Comparison of ENCODE assay signal across 11 cellular contexts in the genomic region with DNA sequence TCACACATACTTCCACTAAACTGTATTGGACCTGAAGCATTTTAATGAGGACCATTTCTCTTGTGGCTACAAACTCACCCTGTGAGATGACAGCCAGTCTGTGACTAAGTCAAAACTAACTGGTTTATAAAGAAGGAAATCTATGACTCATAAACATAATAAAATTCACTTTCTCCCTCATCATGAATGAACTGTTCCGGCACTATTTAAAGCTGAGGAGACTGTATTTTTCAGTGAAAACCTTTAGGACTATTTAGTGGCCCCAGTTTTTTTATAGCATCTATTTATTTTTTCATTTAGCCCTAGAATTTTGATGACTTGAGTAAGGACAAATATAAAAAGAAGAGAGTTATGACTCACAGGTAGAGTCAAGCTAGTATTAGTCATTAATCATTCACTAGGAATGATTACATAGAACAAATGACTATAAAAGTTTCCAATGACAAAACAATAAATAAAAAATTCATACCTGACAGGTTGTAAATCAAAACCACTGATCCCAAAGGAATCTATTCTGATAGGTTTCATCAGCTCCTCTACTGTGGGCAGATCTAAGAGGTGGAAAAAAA. TPM values are rescaled to one million over a fixed set of nuclear protein-coding genes. Genes with fewer than 3 reads are reported as not detected.
DNase-seq lines count a peak whose midpoint lies in the region; ATAC-seq, FAIRE-seq and TF ChIP-seq lines count a peak whose summit lies in the region.
"Had no signal": no experiment of that assay in that cellular context is flagged by ENCODE, and none has a peak within 500 bp of the region (broad histone marks: within the 10 kb centered on the region; RNA-seq: fewer than 3 reads in every experiment).

No MANE protein-coding gene starts in this region.

- peak; percentile 97 for ATAC-seq in foreskin keratinocyte
- ATAC-seq in HG03469 (IDR thresholded peaks at IDR 0.05; ENCODE audit: unreplicated experiment), result no peak
- ATAC-seq: T-helper 17 cell had no signal

- TF ChIP-seq CTCF in foreskin keratinocyte (conservative IDR thresholded peaks at IDR 0.05), result no peak

- H3K27me3 ChIP-seq in foreskin keratinocyte, result no peaks in the 10 kb centered on the region
- H3K27me3 ChIP-seq: BLaER1 treated with 17β-estradiol and CSF1 and Interleukin-3, amounts not matched to agents 10 nM and 100 nM had no signal

- peak; percentile 87 for DNase-seq in A172 (ENCODE audit: low spot score)
- peak; percentile 36 for DNase-seq in H54 (ENCODE audit: insufficient read length, low spot score)
- DNase-seq in T1000 (lab: John Stamatoyannopoulos, UW), result peak; percentile 32
- DNase-seq in foreskin keratinocyte, result peak; percentile 66 to 80
- DNase-seq in NCI-H526 (lab: John Stamatoyannopoulos, UW), result no peak
- no peak for DNase-seq in NOMO-1 (lab: John Stamatoyannopoulos, UW; ENCODE audit: unreplicated experiment in 2 of 2)
- no peak for DNase-seq in hypothalamus (lab: John Stamatoyannopoulos, UW)
- DNase-seq: NCI-H82, T-helper 17 cell had no signal

- peak overlapping the region; percentile 3 for H3K27ac ChIP-seq in foreskin keratinocyte
- H3K27ac ChIP-seq: BLaER1 treated with 17β-estradiol and CSF1 and Interleukin-3, amounts not matched to agents 10 nM and 100 nM had no signal

- peaks cover 5% of the 10 kb centered on the region for H3K4me1 ChIP-seq in foreskin keratinocyte
- H3K4me1 ChIP-seq: BLaER1 treated with 17β-estradiol and CSF1 and Interleukin-3, amounts not matched to agents 10 nM and 100 nM had no signal

- no peak for TF ChIP-seq POLR2A in H54 (IDR thresholded peaks at IDR 0.05; ENCODE audit: low read depth, low read length)

- FAIRE-seq in H54 (lab: Jason Lieb, UNC), result peak; percentile 90

RNA-seq across cellular contexts. Expression of gene CEP162, which starts 34.2 kb away (rescaled TPM):
- total RNA-seq in A172 (2014; rRNA removed; shearing (Covaris generic)), result 8.0 and 19.5 TPM in 2 replicates
- total RNA-seq in foreskin keratinocyte, result 4.8 and 5.2 TPM in 2 replicates
- polyA plus RNA-seq in foreskin keratinocyte, result 2.0 and 2.1 TPM in 2 replicates

Comparison
In these comparisons a context has a peak if more than half of its experiments do, and no peak if none do; other contexts are left out.
1. DNase-seq: peak in A172 (single experiment), H54 (single experiment), T1000 (single experiment) and foreskin keratinocyte (2 of 2); none in NCI-H526 (0 of 2), NOMO-1 (0 of 2) and hypothalamus (0 of 51).